Comparison of ENCODE assay signal across 10 cellular contexts in the genomic region with DNA sequence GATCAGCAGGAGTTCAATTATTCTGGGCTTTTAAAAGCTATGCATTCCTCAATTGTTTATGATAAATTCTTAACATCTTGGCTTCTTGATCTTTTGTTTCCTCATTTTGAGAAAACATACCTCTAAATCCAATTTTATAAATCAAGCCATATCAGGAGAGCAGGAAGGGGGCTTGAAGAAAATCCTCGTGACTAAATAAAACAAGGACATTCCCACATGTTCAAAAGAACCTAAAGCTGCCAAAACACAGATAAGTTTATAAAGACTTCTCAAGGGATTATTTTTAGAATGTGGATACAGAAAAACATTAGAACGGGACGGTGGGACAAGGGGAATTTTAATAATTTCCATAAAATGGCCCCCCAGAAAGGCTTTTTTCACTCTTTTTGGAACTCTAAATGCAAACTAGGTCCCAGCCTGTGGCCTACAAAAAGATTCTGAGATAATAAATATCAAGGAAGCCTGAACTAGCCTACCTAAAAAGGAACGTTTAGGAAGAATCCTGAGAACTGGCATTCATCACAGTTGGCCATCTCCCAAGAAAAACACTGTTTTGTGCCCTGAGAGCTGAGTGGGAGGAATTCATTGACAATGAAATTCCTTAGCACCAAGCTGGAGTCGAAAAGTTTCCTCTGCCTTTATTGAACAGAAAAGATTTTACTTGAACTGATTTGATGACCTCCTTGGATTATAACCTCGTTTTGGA. TPM values are rescaled to one million over a fixed set of nuclear protein-coding genes. Genes with fewer than 3 reads are reported as not detected.
DNase-seq lines count a peak whose midpoint lies in the region; TF ChIP-seq lines count a peak whose summit lies in the region.
"Had no signal": no experiment of that assay in that cellular context is flagged by ENCODE, and none has a peak within 500 bp of the region (broad histone marks: within the 10 kb centered on the region; RNA-seq: fewer than 3 reads in every experiment).

No MANE protein-coding gene starts in this region.

- no peak overlapping the region for H3K9ac ChIP-seq in muscle layer of colon (ENCODE audit: low read length)

- no peaks in the 10 kb centered on the region for H3K36me3 Mint-ChIP-seq in activated CD4-positive, alpha-beta T cell treated with anti-CD3 and anti-CD28 coated beads, Interleukin-2, amount 10 ng/mL, durations not matched to agents 24 days and 14 days (ENCODE audit: low read depth)

- H3K4me3 ChIP-seq in muscle layer of colon (ENCODE audit: low read depth in 1 of 2, low read length in 2 of 2), result no peak overlapping the region
- H3K4me3 ChIP-seq in uterus, result no peak overlapping the region

- intact Hi-C loops in uterus (cut with DNase I; ENCODE audit: low total_unique reads), result no loop called here
- intact Hi-C loops in activated CD4-positive, alpha-beta T cell treated with anti-CD3 and anti-CD28 coated beads, Interleukin-2, amount 10 ng/mL, durations not matched to agents 24 days and 14 days (cut with micrococcal nuclease), result no loop called here

- peak overlapping the region; percentile 84 for H3K27ac ChIP-seq in muscle layer of colon (ENCODE audit: low read depth, low read length)
- peak overlapping the region; percentile 63 to 73 for H3K27ac ChIP-seq in uterus
- H3K27ac ChIP-seq: 22Rv1 had no signal

- H3K9me3 ChIP-seq in muscle layer of colon (ENCODE audit: low read length) (no peaks in the 10 kb centered on the region), uterus (no peaks in the 10 kb centered on the region)

- H3K4me1 Mint-ChIP-seq in activated CD4-positive, alpha-beta T cell treated with anti-CD3 and anti-CD28 coated beads, Interleukin-2, amount 10 ng/mL, durations not matched to agents 24 days and 14 days, result no peaks in the 10 kb centered on the region

- in situ Hi-C loops in G401 (cut with HindIII; ENCODE audit: low sequenced_read_pairs), result no loop called here

- DNase-seq in DMS 273 (lab: John Stamatoyannopoulos, UW; ENCODE audit: unreplicated experiment), result peak; percentile 24
- no peak for DNase-seq in DMS 273 treated with DMSO at 0.1 percent for 48 hours (lab: John Stamatoyannopoulos, UW)
- DNase-seq in fibroblast of gingiva (ENCODE audit: low read depth), result peak; percentile 24
- DNase-seq in uterus, result peak in 1 of 2 donors; percentile 58
- no peak for DNase-seq in activated CD4-positive, alpha-beta T cell treated with anti-CD3 and anti-CD28 coated beads, Interleukin-2, amount 50 U/mL, for 48 hours
- no peak for DNase-seq in activated CD4-positive, alpha-beta T cell treated with anti-CD3 and anti-CD28 coated beads, Interleukin-2, amount 10 ng/mL, durations not matched to agents 24 days and 14 days
- DNase-seq in G401 (ENCODE audit: low spot score), result no peak

- peaks cover 5% of the 10 kb centered on the region for H3K27me3 Mint-ChIP-seq in activated CD4-positive, alpha-beta T cell treated with anti-CD3 and anti-CD28 coated beads, Interleukin-2, amount 10 ng/mL, durations not matched to agents 24 days and 14 days
- H3K27me3 Mint-ChIP-seq: stimulated activated naive CD8-positive, alpha-beta T cell treated with anti-CD3 and anti-CD28 coated beads, Interleukin-15, Interleukin-2, amounts not matched to agents 100 ng/mL and 50 ng/mL, for 24 hours had no signal

- TF ChIP-seq POLR2A in uterus (IDR thresholded peaks at IDR 0.05), result peak in 1 of 2 donors; percentile 23

- H3K27me3 ChIP-seq in muscle layer of colon (ENCODE audit: control insufficient read depth in 1 of 2, insufficient read depth in 2 of 2, low read length in 2 of 2) (no peaks in the 10 kb centered on the region), uterus (no peaks in the 10 kb centered on the region)

- no peak for TF ChIP-seq CTCF in uterus (IDR thresholded peaks at IDR 0.05)

- H3K4me1 ChIP-seq in muscle layer of colon (ENCODE audit: insufficient read depth, low read length), result peaks cover 19% of the 10 kb centered on the region
- no peaks in the 10 kb centered on the region for H3K4me1 ChIP-seq in uterus

- H3K36me3 ChIP-seq in muscle layer of colon (ENCODE audit: insufficient read depth, low read length) (peaks cover 13% of the 10 kb centered on the region), uterus (no peaks in the 10 kb centered on the region)

- H3K27ac Mint-ChIP-seq in activated CD4-positive, alpha-beta T cell treated with anti-CD3 and anti-CD28 coated beads, Interleukin-2, amount 10 ng/mL, durations not matched to agents 24 days and 14 days, result no peak overlapping the region
- H3K27ac Mint-ChIP-seq: stimulated activated naive CD8-positive, alpha-beta T cell treated with anti-CD3 and anti-CD28 coated beads, Interleukin-15, Interleukin-2, amounts not matched to agents 100 ng/mL and 50 ng/mL, for 24 hours had no signal

- no peak overlapping the region for H3K4me3 Mint-ChIP-seq in activated CD4-positive, alpha-beta T cell treated with anti-CD3 and anti-CD28 coated beads, Interleukin-2, amount 10 ng/mL, durations not matched to agents 24 days and 14 days
- H3K4me3 Mint-ChIP-seq: stimulated activated naive CD8-positive, alpha-beta T cell treated with anti-CD3 and anti-CD28 coated beads, Interleukin-15, Interleukin-2, amounts not matched to agents 100 ng/mL and 50 ng/mL, for 24 hours had no signal

- no peaks in the 10 kb centered on the region for H3K9me3 Mint-ChIP-seq in activated CD4-positive, alpha-beta T cell treated with anti-CD3 and anti-CD28 coated beads, Interleukin-2, amount 10 ng/mL, durations not matched to agents 24 days and 14 days
- H3K9me3 Mint-ChIP-seq: stimulated activated naive CD8-positive, alpha-beta T cell treated with anti-CD3 and anti-CD28 coated beads, Interleukin-15, Interleukin-2, amounts not matched to agents 100 ng/mL and 50 ng/mL, for 24 hours had no signal

RNA-seq across cellular contexts. Expression of a gene that starts 30.1 kb away (rescaled TPM):
- total RNA-seq in uterus, result not detected
- 0.19 TPM in 1 of 2 replicates, not detected in the other for total RNA-seq in activated CD4-positive, alpha-beta T cell treated with anti-CD3 and anti-CD28 coated beads, Interleukin-2, amount 10 ng/mL, durations not matched to agents 24 days and 14 days
- not detected in 2 replicates for total RNA-seq in G401 (2014; rRNA removed; shearing (Covaris generic))

RNA-seq across cellular contexts. Expression of a gene that starts 30.2 kb away (rescaled TPM):
- total RNA-seq in uterus, result 10 to 100 TPM in 1 of 4 donors, 1 to 10 TPM in 1, under 1 TPM in 2; 0.26 to 11.5 (median 0.89) TPM
- total RNA-seq in activated CD4-positive, alpha-beta T cell treated with anti-CD3 and anti-CD28 coated beads, Interleukin-2, amount 10 ng/mL, durations not matched to agents 24 days and 14 days, result 23.1 and 24.7 TPM in 2 replicates
- 4.2 and 15.5 TPM in 2 replicates for total RNA-seq in G401 (2014; rRNA removed; shearing (Covaris generic))

Comparison
In these comparisons a context has a peak if more than half of its experiments do, and no peak if none do; other contexts are left out.
1. DNase-seq: peak in DMS 273 (single experiment) and fibroblast of gingiva (single experiment); none in DMS 273 treated with DMSO at 0.1 percent for 48 hours (single experiment), activated CD4-positive, alpha-beta T cell treated with anti-CD3 and anti-CD28 coated beads, Interleukin-2, amount 50 U/mL, for 48 hours (0 of 2), activated CD4-positive, alpha-beta T cell treated with anti-CD3 and anti-CD28 coated beads, Interleukin-2, amount 10 ng/mL, durations not matched to agents 24 days and 14 days (single experiment) and G401 (single experiment).